8 cellular contexts compared by ENCODE assay signal in the genomic region with DNA sequence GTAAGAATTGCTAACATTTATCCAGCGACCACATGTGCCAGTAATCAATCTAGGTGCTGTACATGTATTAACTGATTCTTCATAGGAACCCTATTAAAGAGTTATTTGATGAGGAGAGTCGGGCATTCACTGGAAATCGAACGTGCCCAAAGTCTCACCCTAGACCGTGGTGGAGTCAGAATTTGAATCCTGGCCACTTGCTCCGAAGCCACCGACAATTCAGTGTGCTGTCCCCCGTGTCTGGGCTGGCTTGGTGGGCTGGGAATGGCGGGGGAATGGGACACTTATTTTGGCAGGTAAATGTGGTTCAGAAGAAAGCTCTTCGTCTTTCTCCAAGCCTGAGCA. TPM values are rescaled to one million over a fixed set of nuclear protein-coding genes. Genes with fewer than 3 reads are reported as not detected.
DNase-seq lines count a peak whose midpoint lies in the region; ATAC-seq and TF ChIP-seq lines count a peak whose summit lies in the region.

No MANE protein-coding gene starts in this region.

- no peaks in the 10 kb centered on the region for H3K9me3 ChIP-seq in SK-N-MC (ENCODE audit: low read depth, low read length)
- no peaks in the 10 kb centered on the region for H3K9me3 ChIP-seq in fibroblast of lung (ENCODE audit: control insufficient read depth, insufficient read depth, low read depth, low read length)

- no peaks in the 10 kb centered on the region for H3K36me3 ChIP-seq in SK-N-MC (ENCODE audit: insufficient read depth, low read length)
- H3K36me3 ChIP-seq in fibroblast of lung (ENCODE audit: control insufficient read depth, insufficient read depth, low read length) = no peaks in the 10 kb centered on the region
- H3K36me3 ChIP-seq in rectal smooth muscle tissue (ENCODE audit: control insufficient read depth, insufficient read depth, low read length) = no peaks in the 10 kb centered on the region

- TF ChIP-seq CTCF in GM12864 (IDR thresholded peaks at IDR 0.05; ENCODE audit: low read depth, low read length, missing control alignments) (no peak), fibroblast of lung (conservative IDR thresholded peaks at IDR 0.05 in 1 of 2, IDR thresholded peaks at IDR 0.05 in 1 of 2; ENCODE audit: low read depth in 1 of 2, low read length in 2 of 2) (no peak), foreskin keratinocyte (conservative IDR thresholded peaks at IDR 0.05) (no peak)

- no peaks in the 10 kb centered on the region for H4K20me1 ChIP-seq in fibroblast of lung (ENCODE audit: control insufficient read depth, extremely low read depth, insufficient read depth, low read length)

- H3K4me1 ChIP-seq in fibroblast of lung (ENCODE audit: control insufficient read depth, extremely low read depth, insufficient read depth, low read length) (peaks cover 3% of the 10 kb centered on the region), rectal smooth muscle tissue (ENCODE audit: control insufficient read depth, insufficient read depth, low read length) (peaks cover 12% of the 10 kb centered on the region), foreskin keratinocyte (peaks cover 3% of the 10 kb centered on the region)

- H3K27me3 ChIP-seq in fibroblast of lung (ENCODE audit: control insufficient read depth, insufficient read depth, low read length) (peaks cover 10% of the 10 kb centered on the region), rectal smooth muscle tissue (ENCODE audit: control insufficient read depth, insufficient read depth, low read length) (no peaks in the 10 kb centered on the region), foreskin keratinocyte (peaks cover 51% of the 10 kb centered on the region)

- H3K4me2 ChIP-seq in fibroblast of lung (ENCODE audit: extremely low read depth, insufficient read depth, low read length) = peak overlapping the region; percentile 51

- H2AFZ ChIP-seq in fibroblast of lung (ENCODE audit: low read length) = no peak overlapping the region

- H3K79me2 ChIP-seq in fibroblast of lung (ENCODE audit: control insufficient read depth, insufficient read depth, low read length) = no peaks in the 10 kb centered on the region

- no peak for DNase-seq in GM12864 (ENCODE audit: low read depth)
- DNase-seq in SK-N-MC (ENCODE audit: low read depth, low spot score) = no peak
- DNase-seq in fibroblast of lung (ENCODE audit: low read depth in 2 of 2) = no peak
- DNase-seq in activated CD4-positive, CD25-positive, alpha-beta regulatory T cell treated with anti-CD3 and anti-CD28 coated beads, Interleukin-2, amount 50 U/mL, for 72 hours = no peak
- DNase-seq in foreskin keratinocyte = no peak
- DNase-seq in middle frontal gyrus (ENCODE audit: extremely low spot score, low spot score) = no peak
- no peak for DNase-seq in effector CD8-positive, alpha-beta T cell (lab: John Stamatoyannopoulos, UW)

- ATAC-seq in foreskin keratinocyte = no peak

- H3K4me3 ChIP-seq in GM12864 (ENCODE audit: low read depth, low read length) (peak overlapping the region; percentile 87), SK-N-MC (peak overlapping the region; percentile 82), fibroblast of lung (replicated peaks in 1 of 4; ENCODE audit: control extremely low read depth in 1 of 4, insufficient read depth in 1 of 4, low read depth in 3 of 4, low read length in 4 of 4) (peak overlapping the region in 2 of 4 experiments; percentile 40 to 75), rectal smooth muscle tissue (ENCODE audit: low read length) (peak overlapping the region; percentile 71)

- H3K9ac ChIP-seq in SK-N-MC (ENCODE audit: insufficient read length) (no peak overlapping the region), fibroblast of lung (ENCODE audit: insufficient read depth, low read length) (no peak overlapping the region), rectal smooth muscle tissue (ENCODE audit: low read length) (no peak overlapping the region)

- no peak overlapping the region for H3K27ac ChIP-seq in SK-N-MC
- H3K27ac ChIP-seq in fibroblast of lung (ENCODE audit: insufficient read depth, low read length) = no peak overlapping the region
- H3K27ac ChIP-seq in rectal smooth muscle tissue (ENCODE audit: low read depth, low read length) = peak overlapping the region; percentile 74
- H3K27ac ChIP-seq in foreskin keratinocyte = no peak overlapping the region

RNA-seq across cellular contexts. Expression of a gene that starts 0.7 kb away (rescaled TPM):
- total RNA-seq in fibroblast of lung = 7.4 and 10.1 TPM in 2 replicates
- 5.3 TPM in 2 replicates for polyA plus RNA-seq in fibroblast of lung
- polyA plus RNA-seq in fibroblast of lung (2012) = 6.0 and 7.1 TPM in 2 replicates
- 27.0 and 27.1 TPM in 2 replicates for polyA minus RNA-seq in fibroblast of lung (ENCODE audit: low replicate concordance)
- 1.3 and 2.2 TPM in 2 replicates for total RNA-seq in foreskin keratinocyte
- polyA plus RNA-seq in foreskin keratinocyte = 0.65 and 0.75 TPM in 2 replicates
